In the genomic region with DNA sequence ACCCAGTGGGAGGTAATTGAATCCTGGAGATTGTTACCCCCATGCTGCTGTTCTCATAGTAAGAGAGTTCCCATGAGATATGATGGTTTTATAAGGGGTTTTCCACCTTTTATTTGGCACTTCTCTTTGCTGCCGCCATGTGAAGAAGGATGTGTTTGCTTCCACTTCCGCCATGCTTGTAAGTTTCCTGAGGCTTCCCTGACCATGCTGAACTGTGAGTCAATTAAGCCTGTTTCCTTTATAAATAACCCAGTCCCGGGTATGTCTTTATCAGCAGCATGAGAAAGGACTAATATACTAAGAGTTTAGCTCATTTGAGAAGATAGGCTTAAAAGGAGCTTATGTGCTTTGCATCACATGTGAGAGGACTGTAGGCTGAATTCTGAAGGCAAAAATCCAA, we compare ENCODE assay signal across 19 cellular contexts. TPM values are rescaled to one million over a fixed set of nuclear protein-coding genes. Genes with fewer than 3 reads are reported as not detected.
DNase-seq lines count a peak whose midpoint lies in the region; ATAC-seq, FAIRE-seq and TF ChIP-seq lines count a peak whose summit lies in the region.
"Had no signal": no experiment of that assay in that cellular context is flagged by ENCODE, and none has a peak within 500 bp of the region (broad histone marks: within the 10 kb centered on the region; RNA-seq: fewer than 3 reads in every experiment).

No MANE protein-coding gene starts in this region.

- no peak overlapping the region for H3K27ac ChIP-seq in HepG2 (ENCODE audit: extremely low read length, insufficient read depth, low read length)
- no peak overlapping the region for H3K27ac ChIP-seq in right lobe of liver
- peak overlapping the region; percentile 29 for H3K27ac ChIP-seq in brain microvascular endothelial cell
- no peak overlapping the region for H3K27ac ChIP-seq in mesenchymal stem cell (ENCODE audit: low read length, poor library complexity, severe bottlenecking)
- H3K27ac ChIP-seq: Peyer's patch had no signal

- H3K4me1 ChIP-seq in HepG2 (ENCODE audit: insufficient read depth, low read length), result no peaks in the 10 kb centered on the region
- no peaks in the 10 kb centered on the region for H3K4me1 ChIP-seq in right lobe of liver
- peaks cover 21% of the 10 kb centered on the region for H3K4me1 ChIP-seq in mesenchymal stem cell (ENCODE audit: control insufficient read depth, insufficient read depth, low read depth, low read length)

- H3K4me1 Mint-ChIP-seq in activated naive CD8-positive, alpha-beta T cell treated with anti-CD3 and anti-CD28 coated beads for 36 hours, result no peaks in the 10 kb centered on the region
- H3K4me1 Mint-ChIP-seq: CD4-positive, CD25-positive, alpha-beta regulatory T cell had no signal

- H3K9me3 ChIP-seq in HepG2 (ENCODE audit: low read length) (no peaks in the 10 kb centered on the region), right lobe of liver (no peaks in the 10 kb centered on the region), mesenchymal stem cell (ENCODE audit: control insufficient read depth, low read length) (no peaks in the 10 kb centered on the region)
- H3K9me3 ChIP-seq: Peyer's patch had no signal

- CTCF ChIA-PET in HepG2 (lab: Yijun Ruan, JAX; ENCODE audit: low intra/inter-chr PET ratio, low total read pairs), result no interaction called here

- in situ Hi-C loops in HepG2 (cut with HindIII; ENCODE audit: extremely low pct_ligation_motif_present, low pct_unique_long_range_greater_than_20kb), result no loop called here
- in situ Hi-C loops in brain microvascular endothelial cell (cut with HindIII; ENCODE audit: low pct_ligation_motif_present, low sequenced_read_pairs), result no loop called here

- no peak overlapping the region for H2BK5ac ChIP-seq in mesenchymal stem cell (ENCODE audit: low read depth, low read length, poor library complexity, severe bottlenecking)

- DNase-seq in HepG2 (ENCODE audit: low spot score) (no peak), right lobe of liver (no peak), brain microvascular endothelial cell (no peak), mesenchymal stem cell (peak; percentile 44), C1 segment of cervical spinal cord (lab: John Stamatoyannopoulos, UW) (no peak), NCI-H2227 treated with DMSO at 0.1 percent for 48 hours (lab: John Stamatoyannopoulos, UW) (no peak)
- DNase-seq in activated naive CD8-positive, alpha-beta T cell treated with anti-CD3 and anti-CD28 coated beads for 36 hours, result no peak
- DNase-seq: Calu3; CD4-positive, CD25-positive, alpha-beta regulatory T cell; GOT3; MM.1S; NCI-H1105; NCI-H1694 treated with DMSO at 0.1 percent for 48 hours; NCI-H446; Peyer's patch; SIG-M5 had no signal

- no peak overlapping the region for H3K4me3 Mint-ChIP-seq in activated naive CD8-positive, alpha-beta T cell treated with anti-CD3 and anti-CD28 coated beads for 36 hours
- H3K4me3 Mint-ChIP-seq: CD4-positive, CD25-positive, alpha-beta regulatory T cell had no signal

- no peak for FAIRE-seq in HepG2 (lab: Jason Lieb, UNC)
- FAIRE-seq: G401.6, GM12892 had no signal

- TF ChIP-seq RAD21 in HepG2 (CRISPR knock-in tag; IDR thresholded peaks at IDR 0.05), result no peak

- TF ChIP-seq POLR2A in HepG2 (IDR thresholded peaks at IDR 0.05; ENCODE audit: insufficient read depth in 1 of 2, low read depth in 2 of 2, low read length in 2 of 2), result no peak
- no peak for TF ChIP-seq POLR2A in right lobe of liver (IDR thresholded peaks at IDR 0.05)

- no peaks in the 10 kb centered on the region for H3K27me3 Mint-ChIP-seq in activated naive CD8-positive, alpha-beta T cell treated with anti-CD3 and anti-CD28 coated beads for 36 hours
- H3K27me3 Mint-ChIP-seq: CD4-positive, CD25-positive, alpha-beta regulatory T cell had no signal

- peak overlapping the region in 1 of 2 experiments; percentile 10 for H3K18ac ChIP-seq in mesenchymal stem cell (ENCODE audit: low read depth in 1 of 2, low read length in 2 of 2)

- H3K9ac ChIP-seq in HepG2 (ENCODE audit: insufficient read depth, low read depth, low read length), result no peak overlapping the region
- H3K9ac ChIP-seq in mesenchymal stem cell (ENCODE audit: low read length), result no peak overlapping the region

- H3K4me2 ChIP-seq in HepG2 (ENCODE audit: low read depth, low read length) (no peak overlapping the region), mesenchymal stem cell (ENCODE audit: low read length, poor library complexity, severe bottlenecking) (no peak overlapping the region)

- no peaks in the 10 kb centered on the region for H4K20me1 ChIP-seq in HepG2 (ENCODE audit: insufficient read depth, low read length)

- no peak overlapping the region for H4K91ac ChIP-seq in mesenchymal stem cell (ENCODE audit: low read length)

- no peaks in the 10 kb centered on the region for H3K9me3 Mint-ChIP-seq in activated naive CD8-positive, alpha-beta T cell treated with anti-CD3 and anti-CD28 coated beads for 36 hours
- H3K9me3 Mint-ChIP-seq: CD4-positive, CD25-positive, alpha-beta regulatory T cell had no signal

- ATAC-seq in HepG2 (no peak), right lobe of liver (no peak), GM21717 (IDR thresholded peaks at IDR 0.05; ENCODE audit: unreplicated experiment) (no peak)

- H3K27me3 ChIP-seq in HepG2 (ENCODE audit: control insufficient read depth in 1 of 2, insufficient read depth in 2 of 2, low read length in 2 of 2) (no peaks in the 10 kb centered on the region), right lobe of liver (no peaks in the 10 kb centered on the region), brain microvascular endothelial cell (replicated peaks) (no peaks in the 10 kb centered on the region), mesenchymal stem cell (ENCODE audit: control insufficient read depth in 1 of 2, insufficient read depth in 1 of 2, low read length in 2 of 2) (no peaks in the 10 kb centered on the region)
- H3K27me3 ChIP-seq: Peyer's patch had no signal

- no peak overlapping the region for H2BK120ac ChIP-seq in mesenchymal stem cell (ENCODE audit: low read depth, low read length)

- H3K79me1 ChIP-seq in mesenchymal stem cell (replicated peaks; ENCODE audit: low read length, poor library complexity, severe bottlenecking), result peaks cover 19% of the 10 kb centered on the region

- H3K4me3 ChIP-seq in HepG2 (replicated peaks in 1 of 3; ENCODE audit: insufficient read depth in 1 of 3, low read depth in 2 of 3, low read length in 3 of 3) (no peak overlapping the region), right lobe of liver (no peak overlapping the region), brain microvascular endothelial cell (ENCODE audit: low read depth, low read length) (no peak overlapping the region), mesenchymal stem cell (ENCODE audit: insufficient read depth in 1 of 2, low read depth in 1 of 2, low read length in 2 of 2) (no peak overlapping the region)
- H3K4me3 ChIP-seq: Peyer's patch had no signal

- no peak overlapping the region for H4K8ac ChIP-seq in mesenchymal stem cell (ENCODE audit: low read length)

- H3K36me3 ChIP-seq in HepG2 (replicated peaks in 1 of 2; ENCODE audit: control insufficient read depth in 1 of 2, insufficient read depth in 2 of 2, low read length in 2 of 2) (peaks cover 19 to 72% of the 10 kb centered on the region in 2 experiments), right lobe of liver (peaks cover 0 to 93% (median 43%) of the 10 kb centered on the region in 4 donors), brain microvascular endothelial cell (replicated peaks) (peaks cover 48% of the 10 kb centered on the region), mesenchymal stem cell (ENCODE audit: control insufficient read depth in 1 of 2, insufficient read depth in 2 of 2, low read depth in 1 of 2, low read length in 2 of 2) (peaks cover 45 to 82% of the 10 kb centered on the region in 2 experiments)

- TF ChIP-seq EP300 in HepG2 (IDR thresholded peaks at IDR 0.05; ENCODE audit: low read depth in 2 of 2, low read length in 2 of 2) (no peak), HepG2 (CRISPR knock-in tag; IDR thresholded peaks at IDR 0.05; ENCODE audit: borderline replicate concordance) (no peak)

- no peak overlapping the region for H2BK12ac ChIP-seq in mesenchymal stem cell (ENCODE audit: low read length in 2 of 2)

- TF ChIP-seq CTCF in HepG2 (CRISPR knock-in tag; IDR thresholded peaks at IDR 0.05), result no peak
- no peak for TF ChIP-seq CTCF in right lobe of liver (IDR thresholded peaks at IDR 0.05)
- TF ChIP-seq CTCF in brain microvascular endothelial cell (IDR thresholded peaks at IDR 0.05; ENCODE audit: low read depth, low read length, missing control alignments), result no peak

- TSS peak; percentile 19 for BruUV-seq in HepG2 (replicated peaks; lab: Mats Ljungman, UMichigan)

- H3K27ac Mint-ChIP-seq in activated naive CD8-positive, alpha-beta T cell treated with anti-CD3 and anti-CD28 coated beads for 36 hours, result no peak overlapping the region
- H3K27ac Mint-ChIP-seq: CD4-positive, CD25-positive, alpha-beta regulatory T cell had no signal

- 96% methylated on average over 3 of the region's 3 CpGs for WGBS in HepG2 (ENCODE audit: low lambda C conversion rate)
- WGBS in right lobe of liver (ENCODE audit: insufficient coverage, low coverage, low lambda C conversion rate, missing lambda C conversion rate), result 48% methylated on average over 3 of the region's 3 CpGs
- WGBS in mesenchymal stem cell, result 96% methylated on average over 2 of the region's 3 CpGs

- POLR2A ChIA-PET in HepG2 (lab: Yijun Ruan, JAX), result no interaction called here

- no peak overlapping the region for H2BK15ac ChIP-seq in mesenchymal stem cell (ENCODE audit: low read depth, poor library complexity, severe bottlenecking)

- H3K14ac ChIP-seq in mesenchymal stem cell (ENCODE audit: low read length in 2 of 2), result no peak overlapping the region

- H3K36me3 Mint-ChIP-seq in activated naive CD8-positive, alpha-beta T cell treated with anti-CD3 and anti-CD28 coated beads for 36 hours, result peaks cover 16% of the 10 kb centered on the region

- H3K79me2 ChIP-seq in HepG2 (ENCODE audit: insufficient read depth, low read length), result no peaks in the 10 kb centered on the region

- intact Hi-C loops in HepG2 (cut with micrococcal nuclease; ENCODE audit: unreplicated experiment) (no loop called here), right lobe of liver (cut with DNase I) (no loop called here)

- no peak overlapping the region for H2AFZ ChIP-seq in HepG2 (ENCODE audit: low read length)
- no peak overlapping the region for H2AFZ ChIP-seq in mesenchymal stem cell (ENCODE audit: low read depth, low read length)

- H3K4ac ChIP-seq in mesenchymal stem cell (ENCODE audit: low read depth in 1 of 2, low read length in 2 of 2), result no peak overlapping the region

- H3K23ac ChIP-seq in mesenchymal stem cell (ENCODE audit: low read length in 2 of 2), result no peak overlapping the region

- no peak overlapping the region for H2AK5ac ChIP-seq in mesenchymal stem cell (ENCODE audit: low read length, severe bottlenecking)

RNA-seq across cellular contexts. Expression of gene TMEM248, which starts 29.3 kb away (rescaled TPM):
- total RNA-seq in HepG2 (2016; rRNA removed; fragmentation: Illumina TruSeq; extraction: Trizol) (34.7 and 54.3 TPM in 2 replicates), right lobe of liver (10 to 100 TPM; 53.3 to 76.5 (median 63.2) TPM)
- total RNA-seq in HepG2 (2016; cell fraction: cytosol; rRNA removed; fragmentation: Illumina TruSeq; extraction: Trizol; ENCODE audit: low read depth), result 30.6 and 37.1 TPM in 2 replicates
- 29.9 and 47.7 TPM in 2 replicates for total RNA-seq in HepG2 (2016; cell fraction: insoluble cytoplasmic fraction; rRNA removed; fragmentation: Illumina TruSeq; extraction: Trizol)
- total RNA-seq in HepG2 (2016; cell fraction: membrane; rRNA removed; fragmentation: Illumina TruSeq; extraction: Trizol), result 57.4 and 75.9 TPM in 2 replicates
- total RNA-seq in HepG2 (2016; cell fraction: nucleus; rRNA removed; fragmentation: Illumina TruSeq; extraction: Trizol), result 37.8 and 43.1 TPM in 2 replicates
- 108 and 109 TPM in 2 replicates for polyA plus RNA-seq in HepG2 (2011; rRNA removed)
- polyA plus RNA-seq in HepG2 (2011; cell fraction: cytosol; rRNA removed), result 93.8 and 126 TPM in 2 replicates
- polyA plus RNA-seq in HepG2 (2011; cell fraction: nucleus; rRNA removed), result 77.0 and 77.8 TPM in 2 replicates
- 33.0 and 33.6 TPM in 2 replicates for polyA plus RNA-seq in HepG2 (2012)
- 39.8 and 58.7 TPM in 2 replicates for polyA plus RNA-seq in HepG2 (2016; cell fraction: cytosol; fragmentation: Illumina TruSeq; extraction: Trizol; ENCODE audit: low read depth)
- 42.2 and 44.2 TPM in 2 replicates for polyA plus RNA-seq in HepG2 (2016; cell fraction: insoluble cytoplasmic fraction; fragmentation: Illumina TruSeq; extraction: Trizol; ENCODE audit: low read depth)
- polyA plus RNA-seq in HepG2 (2016; cell fraction: membrane; fragmentation: Illumina TruSeq; extraction: Trizol; ENCODE audit: low read depth), result 71.5 and 81.1 TPM in 2 replicates
- 66.2 and 69.8 TPM in 2 replicates for polyA plus RNA-seq in HepG2 (2016; cell fraction: nucleus; fragmentation: Illumina TruSeq; extraction: Trizol; ENCODE audit: insufficient read depth, low read depth)
- 344 and 346 TPM in 2 replicates for polyA minus RNA-seq in HepG2 (2011; rRNA and poly(A)+ RNA removed; ENCODE audit: low replicate concordance)
- 58.0 and 58.5 TPM in 2 replicates for polyA minus RNA-seq in HepG2 (2011; cell fraction: cytosol; rRNA and poly(A)+ RNA removed)
- 42.7 and 51.5 TPM in 2 replicates for polyA minus RNA-seq in HepG2 (2011; cell fraction: nucleus; rRNA and poly(A)+ RNA removed)
- 92.2 TPM for polyA plus RNA-seq in mesenchymal stem cell (2013, experiment 1 of 2)
- polyA plus RNA-seq in mesenchymal stem cell (2013, experiment 2 of 2), result 91.8 TPM
- 10 to 100 TPM; 80.3 to 82.6 TPM for total RNA-seq in activated naive CD8-positive, alpha-beta T cell treated with anti-CD3 and anti-CD28 coated beads for 36 hours

RNA-seq across cellular contexts. Expression of gene SBDS, which starts 45.1 kb away (rescaled TPM):
- 79.3 and 124 TPM in 2 replicates for total RNA-seq in HepG2 (2016; rRNA removed; fragmentation: Illumina TruSeq; extraction: Trizol)
- 26.4 and 30.7 TPM in 2 replicates for total RNA-seq in HepG2 (2016; cell fraction: cytosol; rRNA removed; fragmentation: Illumina TruSeq; extraction: Trizol; ENCODE audit: low read depth)
- 84.5 and 129 TPM in 2 replicates for total RNA-seq in HepG2 (2016; cell fraction: insoluble cytoplasmic fraction; rRNA removed; fragmentation: Illumina TruSeq; extraction: Trizol)
- total RNA-seq in HepG2 (2016; cell fraction: membrane; rRNA removed; fragmentation: Illumina TruSeq; extraction: Trizol), result 45.4 and 48.5 TPM in 2 replicates
- 33.8 and 34.8 TPM in 2 replicates for total RNA-seq in HepG2 (2016; cell fraction: nucleus; rRNA removed; fragmentation: Illumina TruSeq; extraction: Trizol)
- polyA plus RNA-seq in HepG2 (2011; rRNA removed), result 33.6 and 39.1 TPM in 2 replicates
- polyA plus RNA-seq in HepG2 (2011; cell fraction: cytosol; rRNA removed), result 20.9 and 31.6 TPM in 2 replicates
- polyA plus RNA-seq in HepG2 (2011; cell fraction: nucleus; rRNA removed), result 8.7 and 13.9 TPM in 2 replicates
- polyA plus RNA-seq in HepG2 (2012), result 59.3 and 60.3 TPM in 2 replicates
- 11.6 and 18.3 TPM in 2 replicates for polyA plus RNA-seq in HepG2 (2016; cell fraction: cytosol; fragmentation: Illumina TruSeq; extraction: Trizol; ENCODE audit: low read depth)
- polyA plus RNA-seq in HepG2 (2016; cell fraction: insoluble cytoplasmic fraction; fragmentation: Illumina TruSeq; extraction: Trizol; ENCODE audit: low read depth), result 130 and 143 TPM in 2 replicates
- polyA plus RNA-seq in HepG2 (2016; cell fraction: membrane; fragmentation: Illumina TruSeq; extraction: Trizol; ENCODE audit: low read depth), result 30.2 and 38.3 TPM in 2 replicates
- polyA plus RNA-seq in HepG2 (2016; cell fraction: nucleus; fragmentation: Illumina TruSeq; extraction: Trizol; ENCODE audit: insufficient read depth, low read depth), result 54.9 and 62.0 TPM in 2 replicates
- polyA minus RNA-seq in HepG2 (2011; rRNA and poly(A)+ RNA removed; ENCODE audit: low replicate concordance), result 15.5 and 21.4 TPM in 2 replicates
- 42.0 and 45.7 TPM in 2 replicates for polyA minus RNA-seq in HepG2 (2011; cell fraction: cytosol; rRNA and poly(A)+ RNA removed)
- 14.2 and 15.9 TPM in 2 replicates for polyA minus RNA-seq in HepG2 (2011; cell fraction: nucleus; rRNA and poly(A)+ RNA removed)
- 10 to 100 TPM; 50.5 to 63.1 (median 60.5) TPM for total RNA-seq in right lobe of liver
- polyA plus RNA-seq in mesenchymal stem cell (2013, experiment 1 of 2), result 134 TPM
- 139 TPM for polyA plus RNA-seq in mesenchymal stem cell (2013, experiment 2 of 2)
- total RNA-seq in activated naive CD8-positive, alpha-beta T cell treated with anti-CD3 and anti-CD28 coated beads for 36 hours, result 10 to 100 TPM; 77.9 to 87.1 TPM

RNA-seq across cellular contexts. Expression of gene TYW1, which starts 46.3 kb away (rescaled TPM):
- total RNA-seq in HepG2 (2016; rRNA removed; fragmentation: Illumina TruSeq; extraction: Trizol) (10.9 and 17.6 TPM in 2 replicates), right lobe of liver (10 to 100 TPM in 4 of 6 experiments, 1 to 10 TPM in 2; 9.6 to 15.2 (median 10.2) TPM)
- 3.2 and 3.4 TPM in 2 replicates for total RNA-seq in HepG2 (2016; cell fraction: cytosol; rRNA removed; fragmentation: Illumina TruSeq; extraction: Trizol; ENCODE audit: low read depth)
- total RNA-seq in HepG2 (2016; cell fraction: insoluble cytoplasmic fraction; rRNA removed; fragmentation: Illumina TruSeq; extraction: Trizol), result 10.4 and 17.0 TPM in 2 replicates
- total RNA-seq in HepG2 (2016; cell fraction: membrane; rRNA removed; fragmentation: Illumina TruSeq; extraction: Trizol), result 5.2 and 5.4 TPM in 2 replicates
- 24.3 and 31.9 TPM in 2 replicates for total RNA-seq in HepG2 (2016; cell fraction: nucleus; rRNA removed; fragmentation: Illumina TruSeq; extraction: Trizol)
- polyA plus RNA-seq in HepG2 (2011; rRNA removed), result 8.5 and 8.6 TPM in 2 replicates
- polyA plus RNA-seq in HepG2 (2011; cell fraction: cytosol; rRNA removed), result 6.6 and 8.8 TPM in 2 replicates
- polyA plus RNA-seq in HepG2 (2011; cell fraction: nucleus; rRNA removed), result 6.1 and 8.0 TPM in 2 replicates
- polyA plus RNA-seq in HepG2 (2012), result 8.4 and 9.0 TPM in 2 replicates
- polyA plus RNA-seq in HepG2 (2016; cell fraction: cytosol; fragmentation: Illumina TruSeq; extraction: Trizol; ENCODE audit: low read depth), result 1.0 TPM in 2 replicates
- 6.7 and 8.6 TPM in 2 replicates for polyA plus RNA-seq in HepG2 (2016; cell fraction: insoluble cytoplasmic fraction; fragmentation: Illumina TruSeq; extraction: Trizol; ENCODE audit: low read depth)
- polyA plus RNA-seq in HepG2 (2016; cell fraction: membrane; fragmentation: Illumina TruSeq; extraction: Trizol; ENCODE audit: low read depth), result 2.3 and 2.4 TPM in 2 replicates
- 18.1 and 19.8 TPM in 2 replicates for polyA plus RNA-seq in HepG2 (2016; cell fraction: nucleus; fragmentation: Illumina TruSeq; extraction: Trizol; ENCODE audit: insufficient read depth, low read depth)
- 14.9 and 18.7 TPM in 2 replicates for polyA minus RNA-seq in HepG2 (2011; rRNA and poly(A)+ RNA removed; ENCODE audit: low replicate concordance)
- 9.7 and 9.8 TPM in 2 replicates for polyA minus RNA-seq in HepG2 (2011; cell fraction: cytosol; rRNA and poly(A)+ RNA removed)
- polyA minus RNA-seq in HepG2 (2011; cell fraction: nucleus; rRNA and poly(A)+ RNA removed), result 16.9 and 28.6 TPM in 2 replicates
- 10.9 TPM for polyA plus RNA-seq in mesenchymal stem cell (2013, experiment 1 of 2)
- polyA plus RNA-seq in mesenchymal stem cell (2013, experiment 2 of 2), result 10.6 TPM
- 10 to 100 TPM; 16.7 to 17.8 TPM for total RNA-seq in activated naive CD8-positive, alpha-beta T cell treated with anti-CD3 and anti-CD28 coated beads for 36 hours
